In genomic region chr19:58515259-58515658, GRCh38 we compare ENCODE assay signal across 13 cellular contexts. TPM values are rescaled to one million over a fixed set of nuclear protein-coding genes. Genes with fewer than 3 reads are reported as not detected.
DNase-seq lines count a peak whose midpoint lies in the region; ATAC-seq and TF ChIP-seq lines count a peak whose summit lies in the region.
"Had no signal": no experiment of that assay in that cellular context is flagged by ENCODE, and none has a peak within 500 bp of the region (broad histone marks: within the 10 kb centered on the region; RNA-seq: fewer than 3 reads in every experiment).

No MANE protein-coding gene starts in this region.

- H4K20me1 ChIP-seq in OCI-LY3 (ENCODE audit: insufficient read depth, low read length): no peaks in the 10 kb centered on the region

- H3K9me3 Mint-ChIP-seq in activated T-cell treated with anti-CD3 and anti-CD28 coated beads, Interleukin-2, amount 50 U/mL, for 4 hours: no peaks in the 10 kb centered on the region
- no peaks in the 10 kb centered on the region for H3K9me3 Mint-ChIP-seq in central memory CD8-positive, alpha-beta T cell

- H3K36me3 ChIP-seq in OCI-LY3 (replicated peaks; ENCODE audit: low read depth, low read length) (peaks cover 19% of the 10 kb centered on the region), skeletal muscle tissue (ENCODE audit: control insufficient read depth in 3 of 3, insufficient read depth in 3 of 3, low read length in 3 of 3) (peaks cover 12 to 18% (median 17%) of the 10 kb centered on the region in 3 donors), lower lobe of right lung (peaks cover 20% of the 10 kb centered on the region)

- H3K4me1 ChIP-seq in OCI-LY3 (ENCODE audit: low read length) (peaks cover 20% of the 10 kb centered on the region), skeletal muscle tissue (ENCODE audit: control insufficient read depth in 3 of 3, insufficient read depth in 3 of 3, low read length in 3 of 3) (peaks cover 39 to 54% (median 40%) of the 10 kb centered on the region in 3 donors), lower lobe of right lung (peaks cover 45% of the 10 kb centered on the region)

- no peak for TF ChIP-seq CTCF in OCI-LY3 (IDR thresholded peaks at IDR 0.05; ENCODE audit: low read depth, low read length)
- TF ChIP-seq CTCF in lower lobe of right lung (IDR thresholded peaks at IDR 0.05): no peak

- H3K4me3 ChIP-seq in OCI-LY3 (ENCODE audit: low read length) (no peak overlapping the region), skeletal muscle tissue (ENCODE audit: low read length in 3 of 3) (peak overlapping the region in 1 of 3 donors; percentile 23), lower lobe of right lung (no peak overlapping the region)

- H3K9me3 ChIP-seq in OCI-LY3 (ENCODE audit: insufficient read depth, low read length) (no peaks in the 10 kb centered on the region), skeletal muscle tissue (ENCODE audit: control insufficient read depth in 3 of 3, low read length in 3 of 3) (no peaks in the 10 kb centered on the region), lower lobe of right lung (no peaks in the 10 kb centered on the region)
- H3K9me3 ChIP-seq: neutrophil, spleen had no signal

- ATAC-seq in activated T-cell treated with anti-CD3 and anti-CD28 coated beads, Interleukin-2, amount 50 U/mL, for 4 hours: no peak
- ATAC-seq in central memory CD8-positive, alpha-beta T cell (replicated peaks; ENCODE audit: extremely low read depth, poor library complexity, severe bottlenecking): no peak
- ATAC-seq in lower lobe of right lung: no peak

- H2AFZ ChIP-seq in OCI-LY3 (ENCODE audit: low read depth, low read length): no peak overlapping the region

- H3K27ac Mint-ChIP-seq in central memory CD8-positive, alpha-beta T cell (ENCODE audit: low read depth): no peak overlapping the region

- H3K36me3 Mint-ChIP-seq in activated T-cell treated with anti-CD3 and anti-CD28 coated beads, Interleukin-2, amount 50 U/mL, for 4 hours (ENCODE audit: insufficient read depth): peaks cover 10% of the 10 kb centered on the region
- H3K36me3 Mint-ChIP-seq in central memory CD8-positive, alpha-beta T cell (ENCODE audit: insufficient read depth): peaks cover 19% of the 10 kb centered on the region

- H3K4me2 ChIP-seq in OCI-LY3 (ENCODE audit: low read length): peak overlapping the region; percentile 11

- no peak overlapping the region for H3K9ac ChIP-seq in OCI-LY3 (ENCODE audit: low read length)
- peak overlapping the region in 2 of 3 donors; percentile 51 to 64 for H3K9ac ChIP-seq in skeletal muscle tissue (ENCODE audit: low read depth in 1 of 3, low read length in 3 of 3)

- no peaks in the 10 kb centered on the region for H3K27me3 Mint-ChIP-seq in activated T-cell treated with anti-CD3 and anti-CD28 coated beads, Interleukin-2, amount 50 U/mL, for 4 hours (ENCODE audit: low read depth)
- no peaks in the 10 kb centered on the region for H3K27me3 Mint-ChIP-seq in central memory CD8-positive, alpha-beta T cell

- intact Hi-C loops in lower lobe of right lung (cut with DNase I): no loop called here

- peaks cover 48% of the 10 kb centered on the region for H3K79me2 ChIP-seq in OCI-LY3 (ENCODE audit: low read length)

- H3K27ac ChIP-seq in OCI-LY3 (ENCODE audit: low read length) (no peak overlapping the region; the same call in 1 of the 2 replicates), skeletal muscle tissue (ENCODE audit: low read depth, low read length) (no peak overlapping the region), lower lobe of right lung (no peak overlapping the region)
- H3K27ac ChIP-seq: neutrophil had no signal

- peaks cover 37% of the 10 kb centered on the region for H3K4me1 Mint-ChIP-seq in activated T-cell treated with anti-CD3 and anti-CD28 coated beads, Interleukin-2, amount 50 U/mL, for 4 hours (ENCODE audit: low read depth)
- H3K4me1 Mint-ChIP-seq in central memory CD8-positive, alpha-beta T cell: peaks cover 53% of the 10 kb centered on the region

- no peak for DNase-seq in activated T-cell treated with anti-CD3 and anti-CD28 coated beads, Interleukin-2, amount 50 U/mL, for 4 hours
- no peak for DNase-seq in activated T-cell treated with anti-CD3 and anti-CD28 coated beads, Interleukin-2, amount 50 U/mL, for 1 hour
- no peak for DNase-seq in central memory CD8-positive, alpha-beta T cell (ENCODE audit: low spot score in 2 of 2)
- DNase-seq in SIG-M5 (lab: John Stamatoyannopoulos, UW) (no peak), NCI-H748 (lab: John Stamatoyannopoulos, UW; ENCODE audit: unreplicated experiment) (no peak), lower lobe of right lung (no peak)
- DNase-seq: cortex of kidney, kidney, NCI-H2171, spleen had no signal

- H3K27me3 ChIP-seq in OCI-LY3 (ENCODE audit: low read depth, low read length) (no peaks in the 10 kb centered on the region), skeletal muscle tissue (ENCODE audit: control insufficient read depth in 3 of 3, insufficient read depth in 3 of 3, low read length in 3 of 3) (no peaks in the 10 kb centered on the region), lower lobe of right lung (ENCODE audit: low read depth) (no peaks in the 10 kb centered on the region)
- H3K27me3 ChIP-seq: neutrophil, spleen had no signal

- peak overlapping the region; percentile 82 for H3K4me3 Mint-ChIP-seq in activated T-cell treated with anti-CD3 and anti-CD28 coated beads, Interleukin-2, amount 50 U/mL, for 4 hours
- peak overlapping the region; percentile 42 for H3K4me3 Mint-ChIP-seq in central memory CD8-positive, alpha-beta T cell

RNA-seq across cellular contexts. Expression of gene SLC27A5, which starts 3.5 kb away (rescaled TPM):
- 10 to 100 TPM; 12.6 to 19.8 (median 19.5) TPM for total RNA-seq in activated T-cell treated with anti-CD3 and anti-CD28 coated beads, Interleukin-2, amount 50 U/mL, for 4 hours
- total RNA-seq in skeletal muscle tissue (3.1 TPM), lower lobe of right lung (6.6 TPM)

RNA-seq across cellular contexts. Expression of gene ZBTB45, which starts 4.4 kb away (rescaled TPM):
- 10 to 100 TPM; 15.4 to 16.7 (median 16.1) TPM for total RNA-seq in activated T-cell treated with anti-CD3 and anti-CD28 coated beads, Interleukin-2, amount 50 U/mL, for 4 hours
- total RNA-seq in skeletal muscle tissue (3.7 TPM), lower lobe of right lung (14.1 TPM)

RNA-seq across cellular contexts. Expression of gene TRIM28, which starts 28.6 kb away (rescaled TPM):
- 100 to 1,000 TPM; 850 to 963 (median 920) TPM for total RNA-seq in activated T-cell treated with anti-CD3 and anti-CD28 coated beads, Interleukin-2, amount 50 U/mL, for 4 hours
- total RNA-seq in skeletal muscle tissue: 277 TPM
- total RNA-seq in lower lobe of right lung: 233 TPM

RNA-seq across cellular contexts. Expression of gene ZNF446, which starts 39.1 kb away (rescaled TPM):
- total RNA-seq in activated T-cell treated with anti-CD3 and anti-CD28 coated beads, Interleukin-2, amount 50 U/mL, for 4 hours: 1 to 10 TPM; 5.3 to 6.4 (median 6.0) TPM
- total RNA-seq in skeletal muscle tissue (3.1 TPM), lower lobe of right lung (9.1 TPM)

RNA-seq across cellular contexts. Expression of gene CHMP2A, which starts 39.6 kb away (rescaled TPM):
- 100 to 1,000 TPM; 117 to 128 (median 119) TPM for total RNA-seq in activated T-cell treated with anti-CD3 and anti-CD28 coated beads, Interleukin-2, amount 50 U/mL, for 4 hours
- total RNA-seq in skeletal muscle tissue (68.9 TPM), lower lobe of right lung (104 TPM)
